In the genomic region with DNA sequence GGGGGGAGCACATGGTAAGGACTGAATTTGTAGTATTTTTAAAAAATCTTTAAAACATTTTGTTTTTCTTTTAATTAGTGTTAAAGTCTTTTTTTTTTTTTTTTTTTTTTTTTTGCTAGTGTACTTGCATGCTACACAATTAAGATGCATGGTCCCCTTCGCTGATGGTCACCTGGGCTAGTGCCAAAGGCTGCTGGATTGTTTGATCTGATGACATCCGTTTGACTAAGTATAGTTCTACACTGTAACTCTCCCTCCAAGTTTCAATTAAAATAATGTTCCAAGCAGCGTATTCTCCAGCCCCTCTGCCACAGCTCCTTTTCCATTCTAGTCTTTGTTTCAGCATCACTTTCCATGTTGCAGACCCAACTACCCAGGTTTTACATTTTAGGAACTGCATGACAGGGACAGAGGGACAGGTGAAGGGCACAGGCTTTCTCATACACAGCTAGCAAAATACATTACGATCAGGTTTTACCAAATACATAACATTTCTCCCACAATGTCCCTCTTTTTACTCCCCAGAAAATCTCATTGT, we compare ENCODE assay signal across 1 cellular context.
TF ChIP-seq lines count a peak whose summit lies in the region.

No MANE protein-coding gene starts in this region.

TF ChIP-seq in GM23338, 12 proteins besides CTCF, POLR2A, EP300 and RAD21 (continued from another document):
- TF ChIP-seq, protein P1, sequence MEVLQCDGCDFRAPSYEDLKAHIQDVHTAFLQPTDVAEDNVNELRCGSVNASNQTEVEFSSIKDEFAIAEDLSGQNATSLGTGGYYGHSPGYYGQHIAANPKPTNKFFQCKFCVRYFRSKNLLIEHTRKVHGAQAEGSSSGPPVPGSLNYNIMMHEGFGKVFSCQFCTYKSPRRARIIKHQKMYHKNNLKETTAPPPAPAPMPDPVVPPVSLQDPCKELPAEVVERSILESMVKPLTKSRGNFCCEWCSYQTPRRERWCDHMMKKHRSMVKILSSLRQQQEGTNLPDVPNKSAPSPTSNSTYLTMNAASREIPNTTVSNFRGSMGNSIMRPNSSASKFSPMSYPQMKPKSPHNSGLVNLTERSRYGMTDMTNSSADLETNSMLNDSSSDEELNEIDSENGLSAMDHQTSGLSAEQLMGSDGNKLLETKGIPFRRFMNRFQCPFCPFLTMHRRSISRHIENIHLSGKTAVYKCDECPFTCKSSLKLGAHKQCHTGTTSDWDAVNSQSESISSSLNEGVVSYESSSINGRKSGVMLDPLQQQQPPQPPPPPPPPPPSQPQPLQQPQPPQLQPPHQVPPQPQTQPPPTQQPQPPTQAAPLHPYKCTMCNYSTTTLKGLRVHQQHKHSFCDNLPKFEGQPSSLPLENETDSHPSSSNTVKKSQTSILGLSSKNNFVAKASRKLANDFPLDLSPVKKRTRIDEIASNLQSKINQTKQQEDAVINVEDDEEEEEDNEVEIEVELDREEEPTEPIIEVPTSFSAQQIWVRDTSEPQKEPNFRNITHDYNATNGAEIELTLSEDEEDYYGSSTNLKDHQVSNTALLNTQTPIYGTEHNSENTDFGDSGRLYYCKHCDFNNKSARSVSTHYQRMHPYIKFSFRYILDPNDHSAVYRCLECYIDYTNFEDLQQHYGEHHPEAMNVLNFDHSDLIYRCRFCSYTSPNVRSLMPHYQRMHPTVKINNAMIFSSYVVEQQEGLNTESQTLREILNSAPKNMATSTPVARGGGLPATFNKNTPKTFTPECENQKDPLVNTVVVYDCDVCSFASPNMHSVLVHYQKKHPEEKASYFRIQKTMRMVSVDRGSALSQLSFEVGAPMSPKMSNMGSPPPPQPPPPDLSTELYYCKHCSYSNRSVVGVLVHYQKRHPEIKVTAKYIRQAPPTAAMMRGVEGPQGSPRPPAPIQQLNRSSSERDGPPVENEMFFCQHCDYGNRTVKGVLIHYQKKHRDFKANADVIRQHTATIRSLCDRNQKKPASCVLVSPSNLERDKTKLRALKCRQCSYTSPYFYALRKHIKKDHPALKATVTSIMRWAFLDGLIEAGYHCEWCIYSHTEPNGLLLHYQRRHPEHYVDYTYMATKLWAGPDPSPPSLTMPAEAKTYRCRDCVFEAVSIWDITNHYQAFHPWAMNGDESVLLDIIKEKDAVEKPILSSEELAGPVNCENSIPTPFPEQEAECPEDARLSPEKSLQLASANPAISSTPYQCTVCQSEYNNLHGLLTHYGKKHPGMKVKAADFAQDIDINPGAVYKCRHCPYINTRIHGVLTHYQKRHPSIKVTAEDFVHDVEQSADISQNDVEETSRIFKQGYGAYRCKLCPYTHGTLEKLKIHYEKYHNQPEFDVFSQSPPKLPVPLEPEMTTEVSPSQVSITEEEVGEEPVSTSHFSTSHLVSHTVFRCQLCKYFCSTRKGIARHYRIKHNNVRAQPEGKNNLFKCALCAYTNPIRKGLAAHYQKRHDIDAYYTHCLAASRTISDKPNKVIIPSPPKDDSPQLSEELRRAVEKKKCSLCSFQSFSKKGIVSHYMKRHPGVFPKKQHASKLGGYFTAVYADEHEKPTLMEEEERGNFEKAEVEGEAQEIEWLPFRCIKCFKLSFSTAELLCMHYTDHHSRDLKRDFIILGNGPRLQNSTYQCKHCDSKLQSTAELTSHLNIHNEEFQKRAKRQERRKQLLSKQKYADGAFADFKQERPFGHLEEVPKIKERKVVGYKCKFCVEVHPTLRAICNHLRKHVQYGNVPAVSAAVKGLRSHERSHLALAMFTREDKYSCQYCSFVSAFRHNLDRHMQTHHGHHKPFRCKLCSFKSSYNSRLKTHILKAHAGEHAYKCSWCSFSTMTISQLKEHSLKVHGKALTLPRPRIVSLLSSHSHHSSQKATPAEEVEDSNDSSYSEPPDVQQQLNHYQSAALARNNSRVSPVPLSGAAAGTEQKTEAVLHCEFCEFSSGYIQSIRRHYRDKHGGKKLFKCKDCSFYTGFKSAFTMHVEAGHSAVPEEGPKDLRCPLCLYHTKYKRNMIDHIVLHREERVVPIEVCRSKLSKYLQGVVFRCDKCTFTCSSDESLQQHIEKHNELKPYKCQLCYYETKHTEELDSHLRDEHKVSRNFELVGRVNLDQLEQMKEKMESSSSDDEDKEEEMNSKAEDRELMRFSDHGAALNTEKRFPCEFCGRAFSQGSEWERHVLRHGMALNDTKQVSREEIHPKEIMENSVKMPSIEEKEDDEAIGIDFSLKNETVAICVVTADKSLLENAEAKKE (CRISPR knock-in tag; IDR thresholded peaks at IDR 0.05): no peak
- no peak for TF ChIP-seq STAT1 (IDR thresholded peaks at IDR 0.05; ENCODE audit: unreplicated experiment)
- no peak for TF ChIP-seq EZH2phosphoT487 (IDR thresholded peaks at IDR 0.05; ENCODE audit: unreplicated experiment)
